ENCODE assay signal across 12 cellular contexts in genomic region chr13:112574476-112575294, GRCh38. TPM values are rescaled to one million over a fixed set of nuclear protein-coding genes. Genes with fewer than 3 reads are reported as not detected.
DNase-seq lines count a peak whose midpoint lies in the region; ATAC-seq, FAIRE-seq and TF ChIP-seq lines count a peak whose summit lies in the region.
"Had no signal": no experiment of that assay in that cellular context is flagged by ENCODE, and none has a peak within 500 bp of the region (broad histone marks: within the 10 kb centered on the region; RNA-seq: fewer than 3 reads in every experiment).

No MANE protein-coding gene starts in this region.

- CTCF ChIA-PET in CD4-positive, alpha-beta T cell (lab: Charles Lee): interaction anchor here (1.0 to 1.1 kb wide), 2 partner anchors 10 to 14 kb away, joined by 3 read pairs; no protein-coding TSS in a partner anchor
- CTCF ChIA-PET in GM12878 (lab: Yijun Ruan, JAX): no interaction called here

- no peak overlapping the region for H2AFZ ChIP-seq in GM12878 (ENCODE audit: control insufficient read depth, low read depth, low read length)

- H3K27me3 ChIP-seq in CD4-positive, alpha-beta T cell (ENCODE audit: control insufficient read depth, insufficient read depth, low read length): no peaks in the 10 kb centered on the region
- H3K27me3 ChIP-seq in GM12878 (replicated peaks in 1 of 2; ENCODE audit: control insufficient read depth in 2 of 2, insufficient read depth in 2 of 2, low read length in 1 of 2): no peaks in the 10 kb centered on the region
- H3K27me3 ChIP-seq: ovary had no signal

- H3K36me3 ChIP-seq in GM12878 (ENCODE audit: control insufficient read depth in 2 of 2, insufficient read depth in 2 of 2, low read length in 1 of 2): no peaks in the 10 kb centered on the region; a peak in 1 of 4 replicates
- H3K36me3 ChIP-seq: ovary had no signal

- WGBS in GM12878 (ENCODE audit: insufficient coverage, insufficient replicate concordance, low lambda C conversion rate, missing lambda C conversion rate): 65% methylated on average over 6 of the region's 6 CpGs

- POLR2A ChIA-PET in CD4-positive, alpha-beta T cell (lab: Charles Lee): no interaction called here
- POLR2A ChIA-PET in GM12878 (lab: Charles Lee): no interaction called here

- SMC1A ChIA-PET in GM12878 (lab: Charles Lee; ENCODE audit: uncharacterized antibody, unreplicated experiment): no interaction called here

- H3K36me3 Mint-ChIP-seq in CD4-positive, alpha-beta T cell (ENCODE audit: low read depth): peaks cover 20% of the 10 kb centered on the region
- peaks cover 0 to 6% of the 10 kb centered on the region in 2 donors for H3K36me3 Mint-ChIP-seq in naive B cell

- no TSS peak for BruUV-seq in GM12878 (replicated peaks; lab: Mats Ljungman, UMichigan)

- H3K27ac ChIP-seq in CD4-positive, alpha-beta T cell (ENCODE audit: low read depth, low read length): no peak overlapping the region
- peak overlapping the region; percentile 32; the same call in 1 of the 2 replicates for H3K27ac ChIP-seq in GM12878 (ENCODE audit: control insufficient read depth, insufficient read depth)
- H3K27ac ChIP-seq: ovary had no signal

- H4K20me1 ChIP-seq in GM12878 (ENCODE audit: control insufficient read depth, insufficient read depth): no peaks in the 10 kb centered on the region; the same call in 1 of the 2 replicates

- DNase-seq in CD4-positive, alpha-beta T cell: no peak
- no peak for DNase-seq in GM12878 (ENCODE audit: low read depth, low spot score)
- no peak for DNase-seq in naive B cell
- no peak for DNase-seq in DMS 273 (lab: John Stamatoyannopoulos, UW; ENCODE audit: unreplicated experiment)
- DNase-seq in erythroblast (lab: John Stamatoyannopoulos, UW): no peak
- DNase-seq in NCI-H2196 (lab: John Stamatoyannopoulos, UW; ENCODE audit: unreplicated experiment): no peak
- no peak for DNase-seq in activated T-cell treated with anti-CD3 and anti-CD28 coated beads for 4 hours
- DNase-seq: C1 segment of cervical spinal cord, NCI-H1048, ovary had no signal

- H3K9ac ChIP-seq in GM12878 (ENCODE audit: control insufficient read depth, insufficient read depth, low read length): 0 out of 2 replicates have a peak overlapping the region, but pooled peaks have one; percentile 20

- H3K79me2 ChIP-seq in GM12878 (ENCODE audit: control insufficient read depth, insufficient read depth, low read length): peaks cover 70% of the 10 kb centered on the region

- TF ChIP-seq EP300 in GM12878 (IDR thresholded peaks at IDR 0.05; ENCODE audit: borderline replicate concordance in 1 of 2, control insufficient read depth in 1 of 2, low read depth in 2 of 2, low read length in 2 of 2): no peak

- peaks cover 72% of the 10 kb centered on the region for H3K4me1 Mint-ChIP-seq in CD4-positive, alpha-beta T cell (ENCODE audit: low read depth)
- H3K4me1 Mint-ChIP-seq in naive B cell: peaks cover 54 to 63% (median 62%) of the 10 kb centered on the region in 3 donors

- peak overlapping the region; percentile 39 for H3K4me2 ChIP-seq in GM12878 (ENCODE audit: control insufficient read depth, insufficient read depth)

- no peak for TF ChIP-seq CTCF in CD4-positive, alpha-beta T cell (IDR thresholded peaks at IDR 0.05)
- TF ChIP-seq CTCF in GM12878 (IDR thresholded peaks at IDR 0.05 in 2 of 3, conservative IDR thresholded peaks at IDR 0.05 in 1 of 3; ENCODE audit: control insufficient read depth in 2 of 3, extremely low read depth in 1 of 3, insufficient read depth in 1 of 3, low read depth in 3 of 3, low read length in 3 of 3): no peak

- no peak for FAIRE-seq in GM12878 (lab: Jason Lieb, UNC)

- no peaks in the 10 kb centered on the region for H3K27me3 Mint-ChIP-seq in CD4-positive, alpha-beta T cell
- no peaks in the 10 kb centered on the region for H3K27me3 Mint-ChIP-seq in naive B cell

- no peak overlapping the region for H3K4me3 ChIP-seq in GM12878
- H3K4me3 ChIP-seq: ovary had no signal

- H3K4me1 ChIP-seq in GM12878 (ENCODE audit: control insufficient read depth, insufficient read depth, low read length): peaks cover 14% of the 10 kb centered on the region

- H3K4me3 Mint-ChIP-seq in CD4-positive, alpha-beta T cell: no peak overlapping the region
- H3K4me3 Mint-ChIP-seq in naive B cell: peak overlapping the region in 1 of 8 donors; percentile 20
- H3K4me3 Mint-ChIP-seq: T-helper 2 cell treated with Interferon-gamma antibody and Interleukin-4, amounts not matched to agents 5 μg/mL and 100 μg/mL, for 36 hours had no signal

- H3K27ac Mint-ChIP-seq in CD4-positive, alpha-beta T cell: peak overlapping the region; percentile 24
- peak overlapping the region in 4 of 6 donors; percentile 47 to 74 (median 70) for H3K27ac Mint-ChIP-seq in naive B cell
- H3K27ac Mint-ChIP-seq: T-helper 2 cell treated with Interferon-gamma antibody and Interleukin-4, amounts not matched to agents 5 μg/mL and 100 μg/mL, for 36 hours had no signal

- in situ Hi-C loops in GM12878 (cut with MboI): no loop called here

- TF ChIP-seq POLR2A in GM12878 (IDR thresholded peaks at IDR 0.05; ENCODE audit: low read depth, low read length) (no peak), erythroblast (IDR thresholded peaks at IDR 0.05; ENCODE audit: low read length) (no peak)

- no peaks in the 10 kb centered on the region for H3K9me3 ChIP-seq in CD4-positive, alpha-beta T cell (ENCODE audit: control insufficient read depth, low read length)
- no peaks in the 10 kb centered on the region; the same call in 2 of the 3 replicates for H3K9me3 ChIP-seq in GM12878 (replicated peaks; ENCODE audit: control insufficient read depth, insufficient read depth, low read length)
- H3K9me3 ChIP-seq: ovary had no signal

- intact Hi-C loops in CD4-positive, alpha-beta T cell (cut with DNase I, micrococcal nuclease): no loop called here
- intact Hi-C loops in GM12878 (cut with micrococcal nuclease; ENCODE audit: unreplicated experiment): no loop called here

- ATAC-seq in CD4-positive, alpha-beta T cell (ENCODE audit: poor library complexity): no peak
- ATAC-seq in HG03521 (IDR thresholded peaks at IDR 0.05; ENCODE audit: unreplicated experiment) (peak; percentile 48), GM12878 (peak; percentile 67), naive B cell (ENCODE audit: low read depth in 2 of 2) (no peak)

- RAD21 ChIA-PET in GM12878 (lab: Charles Lee; ENCODE audit: unreplicated experiment): interaction anchor here (1.3 to 1.4 kb wide), 2 partner anchors 9 to 14 kb away, joined by 4 read pairs; no protein-coding TSS in a partner anchor

- no peaks in the 10 kb centered on the region for H3K9me3 Mint-ChIP-seq in CD4-positive, alpha-beta T cell
- peaks cover 0 to 3% (median 0%) of the 10 kb centered on the region in 7 donors for H3K9me3 Mint-ChIP-seq in naive B cell

- TF ChIP-seq RAD21 in GM12878 (IDR thresholded peaks at IDR 0.05; ENCODE audit: insufficient read depth, low read depth, low read length): no peak

TF ChIP-seq in GM12878, 131 proteins besides CTCF, POLR2A, EP300 and RAD21 (continues in another document):
- no peak for TF ChIP-seq ZBTB40 (IDR thresholded peaks at IDR 0.05; ENCODE audit: borderline replicate concordance)

RNA-seq across cellular contexts. Expression of gene TUBGCP3, which starts 13.3 kb away (rescaled TPM):
- total RNA-seq in CD4-positive, alpha-beta T cell: 10 to 100 TPM; 30.6 to 31.3 TPM
- 142 and 161 TPM in 2 replicates for total RNA-seq in GM12878 (2013; cell fraction: nucleolus; rRNA removed)
- total RNA-seq in GM12878 (2014; rRNA removed) (19.1 and 20.4 TPM in 2 replicates), GM12878 (2014; rRNA removed; fragmentation: Illumina TruSeq; extraction: Trizol) (15.8 and 16.6 TPM in 2 replicates), GM12878 (2021) (27.6 and 34.0 TPM in 2 replicates)
- 12.4 TPM for polyA plus RNA-seq in GM12878 (2011; ENCODE audit: low read depth)
- polyA plus RNA-seq in GM12878 (2011; rRNA removed) (23.2 and 24.1 TPM in 2 replicates), GM12878 (2014; fragmentation: Illumina TruSeq; extraction: Trizol) (21.0 and 21.8 TPM in 2 replicates), GM12878 (2014; fragmentation: Nextera tagmentation; extraction: Ambion mirVana) (1 to 10 TPM; 4.0 to 6.1 TPM), GM12878 (2014; rRNA removed) (23.2 and 25.2 TPM in 2 replicates), GM12878 (2016; fragmentation: Nextera tagmentation; extraction: Ambion mirVana) (10 to 100 TPM; 24.1 to 25.1 TPM), naive B cell (ENCODE audit: low read depth in 6 of 6) (10 to 100 TPM; 13.3 to 24.4 (median 16.5) TPM)
- 33.1 and 34.0 TPM in 2 replicates for polyA plus RNA-seq in GM12878 (2011; cell fraction: cytosol; rRNA removed)
- 66.3 and 81.0 TPM in 2 replicates for polyA plus RNA-seq in GM12878 (2011; cell fraction: nucleus; rRNA removed)
- polyA plus RNA-seq in GM12878 (2012): 19.6 and 21.1 TPM in 2 replicates
- 67.0 TPM in 2 replicates for polyA minus RNA-seq in GM12878 (2011; rRNA and poly(A)+ RNA removed)
- 13.8 and 14.8 TPM in 2 replicates for polyA minus RNA-seq in GM12878 (2011; cell fraction: cytosol; rRNA and poly(A)+ RNA removed)
- polyA minus RNA-seq in GM12878 (2011; cell fraction: nucleus; rRNA and poly(A)+ RNA removed): 62.4 and 109 TPM in 2 replicates

Comparison
In these comparisons a context has a peak if more than half of its experiments do, and no peak if none do; other contexts are left out.
1. ATAC-seq: peak in HG03521 (single experiment) and GM12878 (single experiment); none in CD4-positive, alpha-beta T cell (single experiment) and naive B cell (0 of 2).